18 cellular contexts compared by ENCODE assay signal in the genomic region with DNA sequence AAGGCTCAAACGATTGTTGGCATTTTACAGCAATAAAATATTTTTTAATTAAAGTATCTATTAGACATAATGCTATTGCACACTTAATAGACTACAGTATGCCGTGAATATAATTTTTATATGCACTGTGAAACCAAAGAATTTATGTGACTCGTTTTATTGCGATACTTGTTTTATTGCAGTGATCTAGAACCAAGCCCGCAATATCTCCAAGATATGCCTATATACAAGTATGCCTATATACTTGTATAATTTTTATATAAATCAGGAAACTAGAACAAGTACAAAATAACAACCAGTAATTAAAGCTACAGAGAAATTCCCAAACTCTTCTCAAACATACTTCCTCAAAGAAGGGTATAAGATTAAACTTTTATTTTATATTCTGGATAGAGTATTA.
"Had no signal": no experiment of that assay in that cellular context is flagged by ENCODE, and none has a peak within 500 bp of the region (broad histone marks: within the 10 kb centered on the region; RNA-seq: fewer than 3 reads in every experiment).

No MANE protein-coding gene starts in this region.

- ATAC-seq: activated T-cell treated with anti-CD3 and anti-CD28 coated beads, Interleukin-2, amount 50 U/mL, for 4 hours; left lung; natural killer cell; right cardiac atrium; stimulated activated effector memory CD8-positive, alpha-beta T cell treated with anti-CD3 and anti-CD28 coated beads, Interleukin-12 subunit alpha, Interleukin-12 subunit beta, amount 100 ng/mL, for 72 hours; WTC11 had no signal

- H3K27ac ChIP-seq: hepatocyte, left lung, ovary had no signal

- H3K36me3 ChIP-seq: left lung, ovary had no signal

- H3K9me3 ChIP-seq: left lung, ovary, stomach had no signal

- H2AFZ ChIP-seq: hepatocyte had no signal

- DNase-seq: activated CD4-positive, alpha-beta T cell treated with anti-CD3 and anti-CD28 coated beads, Interleukin-2, amount 50 U/mL, for 4 hours; activated CD8-positive, alpha-beta memory T cell treated with anti-CD3 and anti-CD28 coated beads, Interleukin-2, amount 50 U/mL, for 48 hours; activated naive CD4-positive, alpha-beta T cell; activated T-cell treated with anti-CD3 and anti-CD28 coated beads, Interleukin-2, amount 50 U/mL, for 4 hours; foreskin fibroblast; immature natural killer cell; left lung; natural killer cell; ovary; right cardiac atrium; stimulated activated CD4-positive, alpha-beta T cell treated with anti-CD3 and anti-CD28 coated beads, Interleukin-1b, Interleukin-23, amount 100 ng/mL, for 48 hours; stomach; T1000; trophoblast cell had no signal

- H3K4me3 ChIP-seq: coronary artery, hepatocyte, left lung, ovary, stomach had no signal

- H3K27me3 ChIP-seq: hepatocyte, left lung, ovary, stomach had no signal
